In the genomic region with DNA sequence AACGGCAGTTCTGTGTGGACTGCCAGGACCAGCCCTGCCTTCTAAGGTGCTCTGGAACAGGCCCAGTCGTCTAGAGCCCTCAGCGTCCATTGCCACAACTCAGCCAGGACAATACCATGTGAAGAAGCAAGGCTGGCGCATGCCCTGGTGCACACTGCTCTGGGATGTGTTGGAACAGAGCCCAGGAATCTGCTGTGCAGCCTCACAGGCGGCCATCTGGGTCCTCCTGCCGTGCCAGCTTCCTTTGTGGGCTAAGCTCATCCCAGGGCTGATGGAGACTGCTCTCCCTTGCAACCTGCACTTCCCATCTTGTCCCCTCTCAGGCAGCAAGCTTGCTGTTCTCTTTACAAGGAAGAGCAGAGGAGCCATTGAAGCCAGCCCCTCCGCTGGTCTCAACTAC, we compare ENCODE assay signal across 11 cellular contexts.
DNase-seq lines count a peak whose midpoint lies in the region; ATAC-seq, FAIRE-seq and TF ChIP-seq lines count a peak whose summit lies in the region.
"Had no signal": no experiment of that assay in that cellular context is flagged by ENCODE, and none has a peak within 500 bp of the region (broad histone marks: within the 10 kb centered on the region; RNA-seq: fewer than 3 reads in every experiment).

No MANE protein-coding gene starts in this region.

- BruUV-seq in MCF 10A (replicated peaks; lab: Mats Ljungman, UMichigan) (no TSS peak), mammary epithelial cell (replicated peaks; lab: Mats Ljungman, UMichigan) (no TSS peak)

- no peak overlapping the region for H3K27ac ChIP-seq in mammary epithelial cell (ENCODE audit: insufficient read depth, low read depth, low read length)
- H3K27ac ChIP-seq in astrocyte (ENCODE audit: low read depth, low read length): no peak overlapping the region
- H3K27ac ChIP-seq: ascending aorta, WERI-Rb-1 had no signal

- H3K27me3 ChIP-seq in mammary epithelial cell (ENCODE audit: insufficient read depth, low read length): no peaks in the 10 kb centered on the region
- H3K27me3 ChIP-seq in astrocyte (ENCODE audit: insufficient read depth, low read length): no peaks in the 10 kb centered on the region
- H3K27me3 ChIP-seq: ascending aorta had no signal

- TF ChIP-seq CTCF in MCF 10A (IDR thresholded peaks at IDR 0.05; ENCODE audit: unreplicated experiment) (no peak), mammary epithelial cell (conservative IDR thresholded peaks at IDR 0.05 in 1 of 2, IDR thresholded peaks at IDR 0.05 in 1 of 2; ENCODE audit: extremely low read depth in 1 of 2, insufficient read depth in 1 of 2, low read depth in 1 of 2, low read length in 2 of 2) (no peak), astrocyte (IDR thresholded peaks at IDR 0.05; ENCODE audit: insufficient read depth, low read depth, low read length) (no peak), type B pancreatic cell (conservative IDR thresholded peaks at IDR 0.05) (no peak), endothelial cell (IDR thresholded peaks at IDR 0.05; ENCODE audit: unreplicated experiment) (no peak)

- DNase-seq in MCF 10A (ENCODE audit: unreplicated experiment) (peak; percentile 81), mammary epithelial cell (no peak), astrocyte (ENCODE audit: low read depth) (peak; percentile 38), kidney glomerular epithelial cell (lab: John Stamatoyannopoulos, UW) (peak; percentile 16), type B pancreatic cell (ENCODE audit: extremely low spot score, unreplicated experiment) (no peak), CD1c-positive myeloid dendritic cell (ENCODE audit: extremely low spot score) (no peak), endothelial cell (ENCODE audit: low spot score) (no peak)
- DNase-seq: NCI-H2227 treated with DMSO at 0.1 percent for 48 hours, WERI-Rb-1 had no signal

- H3K4me3 ChIP-seq in mammary epithelial cell (replicated peaks in 1 of 3; ENCODE audit: insufficient read depth in 1 of 3, low read depth in 2 of 3, low read length in 3 of 3): no peak overlapping the region
- no peak overlapping the region for H3K4me3 ChIP-seq in astrocyte (ENCODE audit: insufficient read depth, low read depth, low read length)
- H3K4me3 ChIP-seq: ascending aorta had no signal

- CTCF ChIA-PET in MCF 10A (lab: Yijun Ruan, JAX) (no interaction called here), mammary epithelial cell (lab: Charles Lee; ENCODE audit: low non-redundant PET) (no interaction called here)

- H3K27ac Mint-ChIP-seq in MCF 10A (ENCODE audit: low read depth, unreplicated experiment) (no peak overlapping the region), astrocyte (ENCODE audit: unreplicated experiment) (no peak overlapping the region), type B pancreatic cell (no peak overlapping the region), endothelial cell (ENCODE audit: unreplicated experiment) (no peak overlapping the region)

- H3K4me1 ChIP-seq in mammary epithelial cell (ENCODE audit: insufficient read depth, low read length) (no peaks in the 10 kb centered on the region), astrocyte (ENCODE audit: insufficient read depth, low read length) (peaks cover 25% of the 10 kb centered on the region)
- H3K4me1 ChIP-seq: ascending aorta had no signal

- H2AFZ ChIP-seq in mammary epithelial cell (ENCODE audit: low read depth, low read length): no peak overlapping the region
- peak overlapping the region; percentile 74 for H2AFZ ChIP-seq in astrocyte (ENCODE audit: low read depth, low read length)

- in situ Hi-C loops in mammary epithelial cell (cut with MboI; ENCODE audit: low sequenced_read_pairs in 2 of 2): no loop called here

- H3K4me1 Mint-ChIP-seq in MCF 10A (ENCODE audit: insufficient read depth, unreplicated experiment) (peaks cover 43% of the 10 kb centered on the region), astrocyte (ENCODE audit: low read depth, unreplicated experiment) (peaks cover 17% of the 10 kb centered on the region), type B pancreatic cell (ENCODE audit: unreplicated experiment) (no peaks in the 10 kb centered on the region), endothelial cell (ENCODE audit: unreplicated experiment) (peaks cover 10% of the 10 kb centered on the region)

- no peaks in the 10 kb centered on the region for H3K27me3 Mint-ChIP-seq in MCF 10A (ENCODE audit: insufficient read depth, unreplicated experiment)
- H3K27me3 Mint-ChIP-seq in astrocyte (ENCODE audit: low read depth, unreplicated experiment): peaks cover 31% of the 10 kb centered on the region
- peaks cover 33% of the 10 kb centered on the region for H3K27me3 Mint-ChIP-seq in type B pancreatic cell
- H3K27me3 Mint-ChIP-seq in endothelial cell (ENCODE audit: unreplicated experiment): peaks cover 5% of the 10 kb centered on the region

- POLR2A ChIA-PET in MCF 10A (lab: Yijun Ruan, JAX): no interaction called here

- H3K9me3 Mint-ChIP-seq in MCF 10A (ENCODE audit: unreplicated experiment) (no peaks in the 10 kb centered on the region), astrocyte (ENCODE audit: unreplicated experiment) (peaks cover 3% of the 10 kb centered on the region), type B pancreatic cell (peaks cover 4% of the 10 kb centered on the region), endothelial cell (ENCODE audit: unreplicated experiment) (no peaks in the 10 kb centered on the region)

- no peaks in the 10 kb centered on the region for H3K36me3 ChIP-seq in mammary epithelial cell (ENCODE audit: insufficient read depth, low read length)
- no peaks in the 10 kb centered on the region for H3K36me3 ChIP-seq in astrocyte (ENCODE audit: insufficient read depth, low read length)
- H3K36me3 ChIP-seq: ascending aorta, WERI-Rb-1 had no signal

- no peak overlapping the region for H3K9ac ChIP-seq in mammary epithelial cell (ENCODE audit: insufficient read depth, low read length)
- no peak overlapping the region for H3K9ac ChIP-seq in astrocyte (ENCODE audit: low read length)

- H3K4me2 ChIP-seq in mammary epithelial cell (ENCODE audit: insufficient read depth, low read depth, low read length) (no peak overlapping the region), astrocyte (ENCODE audit: low read length) (no peak overlapping the region)

- H3K36me3 Mint-ChIP-seq in MCF 10A (ENCODE audit: insufficient read depth, unreplicated experiment) (no peaks in the 10 kb centered on the region), astrocyte (ENCODE audit: low read depth, unreplicated experiment) (no peaks in the 10 kb centered on the region), type B pancreatic cell (no peaks in the 10 kb centered on the region), endothelial cell (ENCODE audit: low read depth, unreplicated experiment) (peaks cover 5% of the 10 kb centered on the region)

- H3K4me3 Mint-ChIP-seq in MCF 10A (ENCODE audit: unreplicated experiment) (no peak overlapping the region), astrocyte (ENCODE audit: unreplicated experiment) (no peak overlapping the region), type B pancreatic cell (no peak overlapping the region), endothelial cell (ENCODE audit: unreplicated experiment) (no peak overlapping the region)

- WGBS in mammary epithelial cell (ENCODE audit: low coverage, missing lambda C conversion rate): 18% methylated on average over 7 of the region's 7 CpGs

- no peak for FAIRE-seq in astrocyte (lab: Jason Lieb, UNC)

- no peak for ATAC-seq in GM21515 (IDR thresholded peaks at IDR 0.05; ENCODE audit: unreplicated experiment)

- H4K20me1 ChIP-seq in mammary epithelial cell (ENCODE audit: insufficient read depth, low read length) (no peaks in the 10 kb centered on the region), astrocyte (ENCODE audit: insufficient read depth, low read length) (no peaks in the 10 kb centered on the region)

- dilution Hi-C loops in mammary epithelial cell (cut with HindIII; ENCODE audit: low sequenced_read_pairs): no loop called here

- intact Hi-C loops in MCF 10A (cut with micrococcal nuclease): no loop called here
- intact Hi-C loops in mammary epithelial cell (cut with micrococcal nuclease): no loop called here

- H3K9me3 ChIP-seq in mammary epithelial cell (replicated peaks; ENCODE audit: insufficient read depth, low read length): peaks cover 29% of the 10 kb centered on the region
- no peaks in the 10 kb centered on the region for H3K9me3 ChIP-seq in astrocyte (ENCODE audit: insufficient read depth, low read depth, low read length)
- H3K9me3 ChIP-seq: ascending aorta had no signal

- no peaks in the 10 kb centered on the region for H3K79me2 ChIP-seq in mammary epithelial cell (ENCODE audit: insufficient read depth, low read length)
- H3K79me2 ChIP-seq in astrocyte (ENCODE audit: insufficient read depth, low read length): no peaks in the 10 kb centered on the region

Comparison
In these comparisons a context has a peak if more than half of its experiments do, and no peak if none do; other contexts are left out.
1. DNase-seq: peak in MCF 10A (single experiment), astrocyte (single experiment) and kidney glomerular epithelial cell (single experiment); none in mammary epithelial cell (single experiment), type B pancreatic cell (single experiment), CD1c-positive myeloid dendritic cell (single experiment) and endothelial cell (single experiment).